In the genomic region with DNA sequence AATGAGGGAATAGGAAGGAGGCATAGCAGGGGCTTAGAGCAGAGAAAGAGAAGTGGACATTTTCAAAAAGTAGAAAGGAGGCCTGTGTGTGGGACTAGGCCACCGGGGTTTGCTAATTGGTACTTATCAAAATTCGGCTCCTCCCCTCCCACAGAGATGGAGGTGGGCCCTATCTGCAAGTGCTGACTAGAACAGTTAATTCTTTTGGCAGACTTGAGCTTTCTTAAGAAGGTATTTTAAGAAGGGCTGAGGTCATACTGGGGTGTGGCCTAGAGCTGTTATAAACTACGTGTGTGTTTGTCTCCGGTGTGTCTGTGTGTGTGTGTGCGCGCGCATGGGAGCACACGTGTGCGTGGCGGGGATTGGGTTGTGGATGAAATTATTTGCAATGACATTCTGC, we compare ENCODE assay signal across 1 cellular context.
TF ChIP-seq lines count a peak whose summit lies in the region.

No MANE protein-coding gene starts in this region.

TF ChIP-seq in H1, 55 proteins besides CTCF, POLR2A, EP300 and RAD21 (continued from another document):
- TF ChIP-seq SAP30 (IDR thresholded peaks at IDR 0.05; ENCODE audit: insufficient read depth, insufficient replicate concordance, low read length): no peak
- TF ChIP-seq POU5F1 (IDR thresholded peaks at IDR 0.05; ENCODE audit: low read depth, low read length): no peak
- TF ChIP-seq, protein P1, sequence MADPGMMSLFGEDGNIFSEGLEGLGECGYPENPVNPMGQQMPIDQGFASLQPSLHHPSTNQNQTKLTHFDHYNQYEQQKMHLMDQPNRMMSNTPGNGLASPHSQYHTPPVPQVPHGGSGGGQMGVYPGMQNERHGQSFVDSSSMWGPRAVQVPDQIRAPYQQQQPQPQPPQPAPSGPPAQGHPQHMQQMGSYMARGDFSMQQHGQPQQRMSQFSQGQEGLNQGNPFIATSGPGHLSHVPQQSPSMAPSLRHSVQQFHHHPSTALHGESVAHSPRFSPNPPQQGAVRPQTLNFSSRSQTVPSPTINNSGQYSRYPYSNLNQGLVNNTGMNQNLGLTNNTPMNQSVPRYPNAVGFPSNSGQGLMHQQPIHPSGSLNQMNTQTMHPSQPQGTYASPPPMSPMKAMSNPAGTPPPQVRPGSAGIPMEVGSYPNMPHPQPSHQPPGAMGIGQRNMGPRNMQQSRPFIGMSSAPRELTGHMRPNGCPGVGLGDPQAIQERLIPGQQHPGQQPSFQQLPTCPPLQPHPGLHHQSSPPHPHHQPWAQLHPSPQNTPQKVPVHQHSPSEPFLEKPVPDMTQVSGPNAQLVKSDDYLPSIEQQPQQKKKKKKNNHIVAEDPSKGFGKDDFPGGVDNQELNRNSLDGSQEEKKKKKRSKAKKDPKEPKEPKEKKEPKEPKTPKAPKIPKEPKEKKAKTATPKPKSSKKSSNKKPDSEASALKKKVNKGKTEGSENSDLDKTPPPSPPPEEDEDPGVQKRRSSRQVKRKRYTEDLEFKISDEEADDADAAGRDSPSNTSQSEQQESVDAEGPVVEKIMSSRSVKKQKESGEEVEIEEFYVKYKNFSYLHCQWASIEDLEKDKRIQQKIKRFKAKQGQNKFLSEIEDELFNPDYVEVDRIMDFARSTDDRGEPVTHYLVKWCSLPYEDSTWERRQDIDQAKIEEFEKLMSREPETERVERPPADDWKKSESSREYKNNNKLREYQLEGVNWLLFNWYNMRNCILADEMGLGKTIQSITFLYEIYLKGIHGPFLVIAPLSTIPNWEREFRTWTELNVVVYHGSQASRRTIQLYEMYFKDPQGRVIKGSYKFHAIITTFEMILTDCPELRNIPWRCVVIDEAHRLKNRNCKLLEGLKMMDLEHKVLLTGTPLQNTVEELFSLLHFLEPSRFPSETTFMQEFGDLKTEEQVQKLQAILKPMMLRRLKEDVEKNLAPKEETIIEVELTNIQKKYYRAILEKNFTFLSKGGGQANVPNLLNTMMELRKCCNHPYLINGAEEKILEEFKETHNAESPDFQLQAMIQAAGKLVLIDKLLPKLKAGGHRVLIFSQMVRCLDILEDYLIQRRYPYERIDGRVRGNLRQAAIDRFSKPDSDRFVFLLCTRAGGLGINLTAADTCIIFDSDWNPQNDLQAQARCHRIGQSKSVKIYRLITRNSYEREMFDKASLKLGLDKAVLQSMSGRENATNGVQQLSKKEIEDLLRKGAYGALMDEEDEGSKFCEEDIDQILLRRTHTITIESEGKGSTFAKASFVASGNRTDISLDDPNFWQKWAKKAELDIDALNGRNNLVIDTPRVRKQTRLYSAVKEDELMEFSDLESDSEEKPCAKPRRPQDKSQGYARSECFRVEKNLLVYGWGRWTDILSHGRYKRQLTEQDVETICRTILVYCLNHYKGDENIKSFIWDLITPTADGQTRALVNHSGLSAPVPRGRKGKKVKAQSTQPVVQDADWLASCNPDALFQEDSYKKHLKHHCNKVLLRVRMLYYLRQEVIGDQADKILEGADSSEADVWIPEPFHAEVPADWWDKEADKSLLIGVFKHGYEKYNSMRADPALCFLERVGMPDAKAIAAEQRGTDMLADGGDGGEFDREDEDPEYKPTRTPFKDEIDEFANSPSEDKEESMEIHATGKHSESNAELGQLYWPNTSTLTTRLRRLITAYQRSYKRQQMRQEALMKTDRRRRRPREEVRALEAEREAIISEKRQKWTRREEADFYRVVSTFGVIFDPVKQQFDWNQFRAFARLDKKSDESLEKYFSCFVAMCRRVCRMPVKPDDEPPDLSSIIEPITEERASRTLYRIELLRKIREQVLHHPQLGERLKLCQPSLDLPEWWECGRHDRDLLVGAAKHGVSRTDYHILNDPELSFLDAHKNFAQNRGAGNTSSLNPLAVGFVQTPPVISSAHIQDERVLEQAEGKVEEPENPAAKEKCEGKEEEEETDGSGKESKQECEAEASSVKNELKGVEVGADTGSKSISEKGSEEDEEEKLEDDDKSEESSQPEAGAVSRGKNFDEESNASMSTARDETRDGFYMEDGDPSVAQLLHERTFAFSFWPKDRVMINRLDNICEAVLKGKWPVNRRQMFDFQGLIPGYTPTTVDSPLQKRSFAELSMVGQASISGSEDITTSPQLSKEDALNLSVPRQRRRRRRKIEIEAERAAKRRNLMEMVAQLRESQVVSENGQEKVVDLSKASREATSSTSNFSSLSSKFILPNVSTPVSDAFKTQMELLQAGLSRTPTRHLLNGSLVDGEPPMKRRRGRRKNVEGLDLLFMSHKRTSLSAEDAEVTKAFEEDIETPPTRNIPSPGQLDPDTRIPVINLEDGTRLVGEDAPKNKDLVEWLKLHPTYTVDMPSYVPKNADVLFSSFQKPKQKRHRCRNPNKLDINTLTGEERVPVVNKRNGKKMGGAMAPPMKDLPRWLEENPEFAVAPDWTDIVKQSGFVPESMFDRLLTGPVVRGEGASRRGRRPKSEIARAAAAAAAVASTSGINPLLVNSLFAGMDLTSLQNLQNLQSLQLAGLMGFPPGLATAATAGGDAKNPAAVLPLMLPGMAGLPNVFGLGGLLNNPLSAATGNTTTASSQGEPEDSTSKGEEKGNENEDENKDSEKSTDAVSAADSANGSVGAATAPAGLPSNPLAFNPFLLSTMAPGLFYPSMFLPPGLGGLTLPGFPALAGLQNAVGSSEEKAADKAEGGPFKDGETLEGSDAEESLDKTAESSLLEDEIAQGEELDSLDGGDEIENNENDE (IDR thresholded peaks at IDR 0.05; ENCODE audit: insufficient replicate concordance, low read length): no peak
- TF ChIP-seq RFX5 (IDR thresholded peaks at IDR 0.05; ENCODE audit: borderline replicate concordance, low read depth, low read length): no peak
- no peak for TF ChIP-seq ASH2L (IDR thresholded peaks at IDR 0.05; ENCODE audit: low read length)
- no peak for TF ChIP-seq CBX5 (IDR thresholded peaks at IDR 0.05; ENCODE audit: low read depth, low read length)
- no peak for TF ChIP-seq SIX5 (IDR thresholded peaks at IDR 0.05; ENCODE audit: low read depth, low read length)
- TF ChIP-seq TEAD4 (IDR thresholded peaks at IDR 0.05; ENCODE audit: low read depth, low read length): no peak
- TF ChIP-seq FOSL1 (IDR thresholded peaks at IDR 0.05; ENCODE audit: insufficient read depth, low read depth, low read length): no peak
- TF ChIP-seq RNF2 (IDR thresholded peaks at IDR 0.05; ENCODE audit: borderline replicate concordance, low read depth, low read length, missing control alignments, poor library complexity, severe bottlenecking): no peak
- TF ChIP-seq RBBP5 (IDR thresholded peaks at IDR 0.05; ENCODE audit: borderline replicate concordance, low read depth, low read length): no peak
- no peak for TF ChIP-seq CBX8 (IDR thresholded peaks at IDR 0.05; ENCODE audit: borderline replicate concordance, low read depth, low read length)
TF ChIP-seq in H1: peak in this region for 0.
